1 cellular context compared by ENCODE assay signal in the genomic region with DNA sequence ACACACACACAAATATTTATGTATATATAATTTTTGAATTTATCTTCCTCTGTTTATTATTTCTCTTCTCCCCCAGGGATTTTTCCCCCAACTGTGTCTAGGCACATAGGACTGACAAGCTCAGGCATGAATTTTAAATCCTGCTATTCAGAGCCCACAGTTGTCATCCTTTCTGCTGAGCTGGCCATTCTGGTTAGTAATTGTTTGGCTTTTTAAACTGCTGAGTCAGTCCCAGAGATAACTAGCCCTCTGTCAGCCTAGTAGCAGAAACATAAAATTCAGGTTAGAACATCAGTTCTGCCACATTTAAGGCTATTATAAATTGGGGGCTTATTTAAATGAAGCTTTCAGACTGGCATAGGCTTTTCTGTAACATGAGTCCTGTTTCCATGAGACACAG.
A peak's percentile ranks its signal among the peaks of the same experiment; 100 is the strongest.
TF ChIP-seq lines count a peak whose summit lies in the region.

No MANE protein-coding gene starts in this region.

TF ChIP-seq in K562, 482 proteins besides CTCF, POLR2A, EP300 and RAD21 (continued from another document):
- TF ChIP-seq HMBOX1 (IDR thresholded peaks at IDR 0.05) (peak; percentile 69), ZNF121 (CRISPR knock-in tag; conservative IDR thresholded peaks at IDR 0.05) (no peak), MAFG (tag; conservative IDR thresholded peaks at IDR 0.05) (peak; percentile 88), MAFK (IDR thresholded peaks at IDR 0.05; ENCODE audit: low read length) (peak; percentile 83), NFE2 (IDR thresholded peaks at IDR 0.05; ENCODE audit: low read depth) (peak; percentile 66), BACH1 (tag; IDR thresholded peaks at IDR 0.05) (peak; percentile 43; the same call in 1 of the 2 replicates), MCM2 (IDR thresholded peaks at IDR 0.05; ENCODE audit: low read depth) (no peak), ZFX (CRISPR knock-in tag; IDR thresholded peaks at IDR 0.05) (no peak), ZNF316 (IDR thresholded peaks at IDR 0.05) (peak; percentile 95)
- TF ChIP-seq, protein P1, sequence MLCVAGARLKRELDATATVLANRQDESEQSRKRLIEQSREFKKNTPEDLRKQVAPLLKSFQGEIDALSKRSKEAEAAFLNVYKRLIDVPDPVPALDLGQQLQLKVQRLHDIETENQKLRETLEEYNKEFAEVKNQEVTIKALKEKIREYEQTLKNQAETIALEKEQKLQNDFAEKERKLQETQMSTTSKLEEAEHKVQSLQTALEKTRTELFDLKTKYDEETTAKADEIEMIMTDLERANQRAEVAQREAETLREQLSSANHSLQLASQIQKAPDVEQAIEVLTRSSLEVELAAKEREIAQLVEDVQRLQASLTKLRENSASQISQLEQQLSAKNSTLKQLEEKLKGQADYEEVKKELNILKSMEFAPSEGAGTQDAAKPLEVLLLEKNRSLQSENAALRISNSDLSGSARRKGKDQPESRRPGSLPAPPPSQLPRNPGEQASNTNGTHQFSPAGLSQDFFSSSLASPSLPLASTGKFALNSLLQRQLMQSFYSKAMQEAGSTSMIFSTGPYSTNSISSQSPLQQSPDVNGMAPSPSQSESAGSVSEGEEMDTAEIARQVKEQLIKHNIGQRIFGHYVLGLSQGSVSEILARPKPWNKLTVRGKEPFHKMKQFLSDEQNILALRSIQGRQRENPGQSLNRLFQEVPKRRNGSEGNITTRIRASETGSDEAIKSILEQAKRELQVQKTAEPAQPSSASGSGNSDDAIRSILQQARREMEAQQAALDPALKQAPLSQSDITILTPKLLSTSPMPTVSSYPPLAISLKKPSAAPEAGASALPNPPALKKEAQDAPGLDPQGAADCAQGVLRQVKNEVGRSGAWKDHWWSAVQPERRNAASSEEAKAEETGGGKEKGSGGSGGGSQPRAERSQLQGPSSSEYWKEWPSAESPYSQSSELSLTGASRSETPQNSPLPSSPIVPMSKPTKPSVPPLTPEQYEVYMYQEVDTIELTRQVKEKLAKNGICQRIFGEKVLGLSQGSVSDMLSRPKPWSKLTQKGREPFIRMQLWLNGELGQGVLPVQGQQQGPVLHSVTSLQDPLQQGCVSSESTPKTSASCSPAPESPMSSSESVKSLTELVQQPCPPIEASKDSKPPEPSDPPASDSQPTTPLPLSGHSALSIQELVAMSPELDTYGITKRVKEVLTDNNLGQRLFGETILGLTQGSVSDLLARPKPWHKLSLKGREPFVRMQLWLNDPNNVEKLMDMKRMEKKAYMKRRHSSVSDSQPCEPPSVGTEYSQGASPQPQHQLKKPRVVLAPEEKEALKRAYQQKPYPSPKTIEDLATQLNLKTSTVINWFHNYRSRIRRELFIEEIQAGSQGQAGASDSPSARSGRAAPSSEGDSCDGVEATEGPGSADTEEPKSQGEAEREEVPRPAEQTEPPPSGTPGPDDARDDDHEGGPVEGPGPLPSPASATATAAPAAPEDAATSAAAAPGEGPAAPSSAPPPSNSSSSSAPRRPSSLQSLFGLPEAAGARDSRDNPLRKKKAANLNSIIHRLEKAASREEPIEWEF (CRISPR knock-in tag; IDR thresholded peaks at IDR 0.05), result no peak
TF ChIP-seq in K562: peak in this region for 8.
